1 cellular context compared by ENCODE assay signal in the genomic region with DNA sequence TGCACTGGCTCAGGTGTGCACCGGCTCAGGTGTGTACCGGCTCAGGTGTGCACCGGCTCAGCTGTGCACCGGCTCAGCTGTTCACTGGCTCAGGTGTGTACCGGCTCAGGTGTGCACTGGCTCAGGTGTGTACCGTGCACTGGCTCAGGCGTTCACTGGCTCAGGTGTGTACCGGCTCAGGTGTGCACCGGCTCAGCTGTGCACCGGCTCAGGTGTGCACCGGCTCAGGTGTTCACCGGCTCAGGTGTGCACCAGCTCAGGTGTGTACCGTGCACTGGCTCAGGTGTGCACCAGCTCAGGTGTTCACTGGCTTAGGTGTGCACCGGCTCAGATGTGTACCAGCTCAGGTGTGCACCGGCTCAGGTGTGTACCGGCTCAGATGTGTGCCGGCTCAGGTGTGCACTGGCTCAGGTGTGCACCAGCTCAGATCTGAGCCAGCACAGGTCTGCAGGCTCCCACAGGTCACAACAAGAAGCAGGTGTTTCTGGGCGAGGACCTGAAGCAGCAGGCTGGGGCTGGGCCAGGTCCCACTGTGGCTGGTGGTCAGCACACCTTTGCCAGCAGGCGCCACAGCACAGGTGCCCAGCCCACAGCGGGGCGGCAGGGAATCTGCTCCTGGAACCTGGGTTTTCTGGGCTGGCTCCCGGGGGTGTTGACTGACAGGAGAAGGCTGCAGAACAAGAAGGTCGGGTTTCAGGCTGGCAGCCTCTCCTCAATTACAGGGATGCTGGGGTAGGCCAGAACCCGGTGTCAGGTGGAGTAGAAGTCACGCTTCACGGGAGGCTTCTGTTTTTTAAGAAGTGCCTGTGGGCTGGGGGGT.
A peak's percentile ranks its signal among the peaks of the same experiment; 100 is the strongest.
TF ChIP-seq lines count a peak whose summit lies in the region.

No MANE protein-coding gene starts in this region.

TF ChIP-seq in K562, 482 proteins besides CTCF, POLR2A, EP300 and RAD21 (continued from another document):
- TF ChIP-seq, protein P1, sequence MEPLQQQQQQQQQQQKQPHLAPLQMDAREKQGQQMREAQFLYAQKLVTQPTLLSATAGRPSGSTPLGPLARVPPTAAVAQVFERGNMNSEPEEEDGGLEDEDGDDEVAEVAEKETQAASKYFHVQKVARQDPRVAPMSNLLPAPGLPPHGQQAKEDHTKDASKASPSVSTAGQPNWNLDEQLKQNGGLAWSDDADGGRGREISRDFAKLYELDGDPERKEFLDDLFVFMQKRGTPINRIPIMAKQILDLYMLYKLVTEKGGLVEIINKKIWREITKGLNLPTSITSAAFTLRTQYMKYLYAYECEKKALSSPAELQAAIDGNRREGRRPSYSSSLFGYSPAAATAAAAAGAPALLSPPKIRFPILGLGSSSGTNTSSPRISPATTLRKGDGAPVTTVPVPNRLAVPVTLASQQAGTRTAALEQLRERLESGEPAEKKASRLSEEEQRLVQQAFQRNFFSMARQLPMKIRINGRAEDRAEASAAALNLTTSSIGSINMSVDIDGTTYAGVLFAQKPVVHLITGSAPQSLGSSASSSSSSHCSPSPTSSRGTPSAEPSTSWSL (CRISPR knock-in tag; IDR thresholded peaks at IDR 0.05; ENCODE audit: borderline replicate concordance) = no peak
- no peak for TF ChIP-seq L3MBTL2 (IDR thresholded peaks at IDR 0.05)
- TF ChIP-seq, protein P2, sequence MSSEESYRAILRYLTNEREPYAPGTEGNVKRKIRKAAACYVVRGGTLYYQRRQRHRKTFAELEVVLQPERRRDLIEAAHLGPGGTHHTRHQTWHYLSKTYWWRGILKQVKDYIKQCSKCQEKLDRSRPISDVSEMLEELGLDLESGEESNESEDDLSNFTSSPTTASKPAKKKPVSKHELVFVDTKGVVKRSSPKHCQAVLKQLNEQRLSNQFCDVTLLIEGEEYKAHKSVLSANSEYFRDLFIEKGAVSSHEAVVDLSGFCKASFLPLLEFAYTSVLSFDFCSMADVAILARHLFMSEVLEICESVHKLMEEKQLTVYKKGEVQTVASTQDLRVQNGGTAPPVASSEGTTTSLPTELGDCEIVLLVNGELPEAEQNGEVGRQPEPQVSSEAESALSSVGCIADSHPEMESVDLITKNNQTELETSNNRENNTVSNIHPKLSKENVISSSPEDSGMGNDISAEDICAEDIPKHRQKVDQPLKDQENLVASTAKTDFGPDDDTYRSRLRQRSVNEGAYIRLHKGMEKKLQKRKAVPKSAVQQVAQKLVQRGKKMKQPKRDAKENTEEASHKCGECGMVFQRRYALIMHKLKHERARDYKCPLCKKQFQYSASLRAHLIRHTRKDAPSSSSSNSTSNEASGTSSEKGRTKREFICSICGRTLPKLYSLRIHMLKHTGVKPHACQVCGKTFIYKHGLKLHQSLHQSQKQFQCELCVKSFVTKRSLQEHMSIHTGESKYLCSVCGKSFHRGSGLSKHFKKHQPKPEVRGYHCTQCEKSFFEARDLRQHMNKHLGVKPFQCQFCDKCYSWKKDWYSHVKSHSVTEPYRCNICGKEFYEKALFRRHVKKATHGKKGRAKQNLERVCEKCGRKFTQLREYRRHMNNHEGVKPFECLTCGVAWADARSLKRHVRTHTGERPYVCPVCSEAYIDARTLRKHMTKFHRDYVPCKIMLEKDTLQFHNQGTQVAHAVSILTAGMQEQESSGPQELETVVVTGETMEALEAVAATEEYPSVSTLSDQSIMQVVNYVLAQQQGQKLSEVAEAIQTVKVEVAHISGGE (CRISPR knock-in tag; IDR thresholded peaks at IDR 0.05) = peak in 1 of 3 experiments; percentile 18; a peak in 1 of 6 replicates
- no peak for TF ChIP-seq ZNF134 (CRISPR knock-in tag; conservative IDR thresholded peaks at IDR 0.05)
- peak; percentile 58 for TF ChIP-seq RBM22 (IDR thresholded peaks at IDR 0.05; ENCODE audit: low read depth, low read length, poor library complexity, severe bottlenecking)
- TF ChIP-seq ZEB2 (IDR thresholded peaks at IDR 0.05) = peak; percentile 69; the same call in 1 of the 2 replicates
- 0 out of 2 replicates have a peak, but pooled peaks have one; percentile 30 for TF ChIP-seq CBFB (CRISPR knock-in tag; IDR thresholded peaks at IDR 0.05)
